ENCODE assay signal across 17 cellular contexts in the genomic region with DNA sequence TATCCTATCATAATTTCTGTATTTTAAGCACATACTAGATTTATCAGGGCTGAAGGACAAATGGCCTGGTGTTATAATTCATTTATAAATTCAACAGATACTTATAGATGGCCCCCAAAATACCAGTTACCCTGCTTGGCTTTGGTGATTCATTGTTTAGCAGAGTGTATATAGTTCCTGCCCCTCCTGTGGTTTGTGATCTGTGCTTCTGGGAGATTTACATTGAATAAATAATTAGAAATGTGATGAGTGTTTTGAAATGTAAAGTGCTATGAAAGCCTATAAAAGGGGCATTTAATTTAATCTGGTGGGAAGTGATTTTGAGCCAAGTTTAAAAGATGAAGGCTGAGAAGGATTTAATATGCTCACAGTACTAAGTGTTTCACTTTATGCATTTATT. TPM values are rescaled to one million over a fixed set of nuclear protein-coding genes. Genes with fewer than 3 reads are reported as not detected.
"Had no signal": no experiment of that assay in that cellular context is flagged by ENCODE, and none has a peak within 500 bp of the region (broad histone marks: within the 10 kb centered on the region; RNA-seq: fewer than 3 reads in every experiment).

No MANE protein-coding gene starts in this region.

- H3K4me3 Mint-ChIP-seq: stimulated activated naive CD8-positive, alpha-beta T cell treated with anti-CD3 and anti-CD28 coated beads, Interleukin-15, amount 100 ng/mL, for 72 hours had no signal

- H3K27me3 Mint-ChIP-seq: stimulated activated naive CD8-positive, alpha-beta T cell treated with anti-CD3 and anti-CD28 coated beads, Interleukin-15, amount 100 ng/mL, for 72 hours had no signal

- H3K4me1 ChIP-seq: testis had no signal

- H3K4me3 ChIP-seq: lung, pancreas, spleen, testis, upper lobe of left lung had no signal

- FAIRE-seq: colon, islet of Langerhans, pancreas, TTC549 had no signal

- H3K9me3 Mint-ChIP-seq: stimulated activated naive CD8-positive, alpha-beta T cell treated with anti-CD3 and anti-CD28 coated beads, Interleukin-15, amount 100 ng/mL, for 72 hours had no signal

- H3K9me3 ChIP-seq: pancreas, testis had no signal

- H3K27ac ChIP-seq: pancreas, spleen, testis, upper lobe of left lung had no signal

- DNase-seq: activated naive CD4-positive, alpha-beta T cell treated with anti-CD3 and anti-CD28 coated beads, Interleukin-2, amount 50 U/mL, for 16 hours; amniotic stem cell; caudate nucleus; left colon; midbrain; pancreas; spleen; stimulated activated naive CD8-positive, alpha-beta T cell treated with anti-CD3 and anti-CD28 coated beads, Interleukin-15, amount 100 ng/mL, for 72 hours; testis; upper lobe of left lung had no signal

- H3K27me3 ChIP-seq: pancreas, spleen, testis, upper lobe of left lung had no signal

- ATAC-seq: esophagus mucosa; left colon; sciatic nerve; stimulated activated naive CD8-positive, alpha-beta T cell treated with anti-CD3 and anti-CD28 coated beads, Interleukin-15, amount 100 ng/mL, for 72 hours had no signal

RNA-seq across cellular contexts. Expression of gene PAX5, which starts 49.6 kb away (rescaled TPM):
- total RNA-seq: myocyte had no signal
